8 cellular contexts compared by ENCODE assay signal in the genomic region with DNA sequence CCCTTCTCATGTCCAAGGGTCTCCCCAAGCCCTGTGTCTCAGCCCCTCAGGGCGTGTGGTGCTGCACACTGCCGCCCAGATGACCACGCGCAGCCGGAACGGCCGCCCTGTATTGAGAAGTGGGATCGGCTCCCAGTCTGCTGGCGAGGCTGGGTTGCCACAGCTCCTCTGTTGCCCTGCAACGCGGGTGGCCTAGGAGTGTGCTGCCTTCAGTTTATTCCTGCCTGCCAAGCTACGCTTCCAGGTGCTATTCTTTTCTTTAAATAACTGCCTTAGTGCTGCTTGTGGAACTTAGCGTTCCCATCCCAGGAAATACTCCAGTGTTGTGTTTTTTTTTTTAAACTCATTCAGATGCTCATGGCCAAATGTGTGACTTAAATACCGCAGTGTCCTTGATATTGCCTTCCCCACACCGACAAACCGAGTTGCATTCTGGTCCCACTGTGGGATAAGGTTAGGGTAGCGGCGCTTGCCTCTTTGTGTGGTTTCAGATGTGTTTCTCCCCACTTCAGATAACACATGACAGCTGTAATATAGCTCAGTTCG. TPM values are rescaled to one million over a fixed set of nuclear protein-coding genes. Genes with fewer than 3 reads are reported as not detected.
DNase-seq lines count a peak whose midpoint lies in the region; ATAC-seq and TF ChIP-seq lines count a peak whose summit lies in the region.
"Had no signal": no experiment of that assay in that cellular context is flagged by ENCODE, and none has a peak within 500 bp of the region (broad histone marks: within the 10 kb centered on the region; RNA-seq: fewer than 3 reads in every experiment).

No MANE protein-coding gene starts in this region.

- H3K9me3 ChIP-seq in OCI-LY3 (ENCODE audit: insufficient read depth, low read length) (no peaks in the 10 kb centered on the region), mesenchymal stem cell (ENCODE audit: control insufficient read depth, low read length) (no peaks in the 10 kb centered on the region), thyroid gland (no peaks in the 10 kb centered on the region)

- no peak overlapping the region for H2BK120ac ChIP-seq in mesenchymal stem cell (ENCODE audit: low read depth, low read length)

- H3K4ac ChIP-seq in mesenchymal stem cell (ENCODE audit: low read depth in 1 of 2, low read length in 2 of 2) = peak overlapping the region; percentile 8 to 67

- H3K14ac ChIP-seq in mesenchymal stem cell (ENCODE audit: low read length in 2 of 2) = peak overlapping the region in 1 of 2 experiments; percentile 71

- H3K4me2 ChIP-seq in OCI-LY3 (ENCODE audit: low read length) (peak overlapping the region; percentile 15; the same call in 1 of the 2 replicates), mesenchymal stem cell (ENCODE audit: low read length, poor library complexity, severe bottlenecking) (no peak overlapping the region)

- H2BK12ac ChIP-seq in mesenchymal stem cell (ENCODE audit: low read length in 2 of 2) = peak overlapping the region; percentile 12 to 70

- no peak overlapping the region for H2AFZ ChIP-seq in OCI-LY3 (ENCODE audit: low read depth, low read length)
- H2AFZ ChIP-seq in mesenchymal stem cell (ENCODE audit: low read depth, low read length) = no peak overlapping the region

- H4K8ac ChIP-seq in mesenchymal stem cell (ENCODE audit: low read length) = peak overlapping the region; percentile 80

- ATAC-seq in HG02759 (IDR thresholded peaks at IDR 0.05; ENCODE audit: unreplicated experiment) (no peak), GM19467 (IDR thresholded peaks at IDR 0.05; ENCODE audit: unreplicated experiment) (no peak)

- peaks cover 98% of the 10 kb centered on the region for H3K79me2 ChIP-seq in OCI-LY3 (ENCODE audit: low read length)

- H3K4me1 ChIP-seq in OCI-LY3 (ENCODE audit: low read length) = peaks cover 13% of the 10 kb centered on the region
- peaks cover 59% of the 10 kb centered on the region for H3K4me1 ChIP-seq in mesenchymal stem cell (ENCODE audit: control insufficient read depth, insufficient read depth, low read depth, low read length)
- peaks cover 92 to 100% of the 10 kb centered on the region in 2 donors for H3K4me1 ChIP-seq in thyroid gland

- peak overlapping the region; percentile 72 for H2AK5ac ChIP-seq in mesenchymal stem cell (ENCODE audit: low read length, severe bottlenecking)

- H3K27me3 ChIP-seq in OCI-LY3 (ENCODE audit: low read depth, low read length) = no peaks in the 10 kb centered on the region
- no peaks in the 10 kb centered on the region for H3K27me3 ChIP-seq in mesenchymal stem cell (ENCODE audit: control insufficient read depth in 1 of 2, insufficient read depth in 1 of 2, low read length in 2 of 2)
- H3K27me3 ChIP-seq in thyroid gland = no peaks in the 10 kb centered on the region

- WGBS in mesenchymal stem cell = 82% methylated on average over 19 of the region's 19 CpGs
- WGBS in thyroid gland, 2 donors = 55 to 74% methylated on average over 17 to 19 of the region's 19 CpGs

- DNase-seq in cerebellum (ENCODE audit: low spot score) (peak; percentile 62), mesenchymal stem cell (no peak), thyroid gland (peak; percentile 39 to 57), putamen (ENCODE audit: low spot score) (no peak)
- DNase-seq: NCI-H1417 treated with DMSO at 0.1 percent for 48 hours had no signal

- H3K79me1 ChIP-seq in mesenchymal stem cell (replicated peaks; ENCODE audit: low read length, poor library complexity, severe bottlenecking) = no peaks in the 10 kb centered on the region

- no peak for TF ChIP-seq POLR2A in thyroid gland (IDR thresholded peaks at IDR 0.05)

- H3K23ac ChIP-seq in mesenchymal stem cell (ENCODE audit: low read length in 2 of 2) = peak overlapping the region in 1 of 2 experiments; percentile 3

- peak overlapping the region; percentile 34 to 89 for H3K18ac ChIP-seq in mesenchymal stem cell (ENCODE audit: low read depth in 1 of 2, low read length in 2 of 2)

- H3K36me3 ChIP-seq in OCI-LY3 (replicated peaks; ENCODE audit: low read depth, low read length) (peaks cover 28% of the 10 kb centered on the region), mesenchymal stem cell (ENCODE audit: control insufficient read depth in 1 of 2, insufficient read depth in 2 of 2, low read depth in 1 of 2, low read length in 2 of 2) (peaks cover 5 to 41% of the 10 kb centered on the region in 2 experiments), thyroid gland (no peaks in the 10 kb centered on the region)

- no peak overlapping the region for H3K27ac ChIP-seq in OCI-LY3 (ENCODE audit: low read length)
- H3K27ac ChIP-seq in mesenchymal stem cell (ENCODE audit: low read length, poor library complexity, severe bottlenecking) = peak overlapping the region; percentile 97
- peak overlapping the region; percentile 96 to 97 (median 97) for H3K27ac ChIP-seq in thyroid gland

- TF ChIP-seq CTCF in OCI-LY3 (IDR thresholded peaks at IDR 0.05; ENCODE audit: low read depth, low read length) (no peak), thyroid gland (IDR thresholded peaks at IDR 0.05) (no peak)

- peaks cover 77% of the 10 kb centered on the region for H4K20me1 ChIP-seq in OCI-LY3 (ENCODE audit: insufficient read depth, low read length)

- no peak overlapping the region for H3K4me3 ChIP-seq in OCI-LY3 (ENCODE audit: low read length)
- no peak overlapping the region for H3K4me3 ChIP-seq in mesenchymal stem cell (ENCODE audit: insufficient read depth in 1 of 2, low read depth in 1 of 2, low read length in 2 of 2)
- H3K4me3 ChIP-seq in thyroid gland (replicated peaks in 1 of 3) = no peak overlapping the region

- peak overlapping the region; percentile 93 for H4K91ac ChIP-seq in mesenchymal stem cell (ENCODE audit: low read length)

- intact Hi-C loops in thyroid gland (cut with DNase I) = no loop called here

- no peak overlapping the region for H3K9ac ChIP-seq in OCI-LY3 (ENCODE audit: low read length)
- H3K9ac ChIP-seq in mesenchymal stem cell (ENCODE audit: low read length) = peak overlapping the region; percentile 76

- no peak overlapping the region for H2BK15ac ChIP-seq in mesenchymal stem cell (ENCODE audit: low read depth, poor library complexity, severe bottlenecking)

- H2BK5ac ChIP-seq in mesenchymal stem cell (ENCODE audit: low read depth, low read length, poor library complexity, severe bottlenecking) = peak overlapping the region; percentile 49

RNA-seq across cellular contexts. Expression of a gene that starts 16.6 kb away (rescaled TPM):
- 71.8 TPM for total RNA-seq in cerebellum
- 259 TPM for polyA plus RNA-seq in mesenchymal stem cell (2013, experiment 1 of 2)
- polyA plus RNA-seq in mesenchymal stem cell (2013, experiment 2 of 2) = 250 TPM
- total RNA-seq in thyroid gland = 100 to 1,000 TPM; 191 to 479 (median 365) TPM

RNA-seq across cellular contexts. Expression of a gene that starts 45.0 kb away (rescaled TPM):
- total RNA-seq in cerebellum (98.1 TPM), thyroid gland (100 to 1,000 TPM; 205 to 504 (median 440) TPM)
- polyA plus RNA-seq in mesenchymal stem cell (2013, experiment 1 of 2) = 221 TPM
- polyA plus RNA-seq in mesenchymal stem cell (2013, experiment 2 of 2) = 218 TPM

RNA-seq across cellular contexts. Expression of a gene that starts 46.3 kb away (rescaled TPM):
- total RNA-seq in cerebellum = 0.27 TPM
- 0.14 TPM for polyA plus RNA-seq in mesenchymal stem cell (2013, experiment 1 of 2)
- polyA plus RNA-seq in mesenchymal stem cell (2013, experiment 2 of 2) = 0.08 TPM
- 1 to 10 TPM in 3 of 4 donors, under 1 TPM in 1; 0.83 to 9.7 (median 2.2) TPM for total RNA-seq in thyroid gland

Comparison
In these comparisons a context has a peak if more than half of its experiments do, and no peak if none do; other contexts are left out.
1. DNase-seq: peak in cerebellum (single experiment) and thyroid gland (2 of 2); none in mesenchymal stem cell (single experiment) and putamen (single experiment).